In genomic region chr3:126493051-126493450, GRCh38 we compare ENCODE assay signal across 28 cellular contexts. TPM values are rescaled to one million over a fixed set of nuclear protein-coding genes. Genes with fewer than 3 reads are reported as not detected.
DNase-seq lines count a peak whose midpoint lies in the region; ATAC-seq, FAIRE-seq and TF ChIP-seq lines count a peak whose summit lies in the region.
"Had no signal": no experiment of that assay in that cellular context is flagged by ENCODE, and none has a peak within 500 bp of the region (broad histone marks: within the 10 kb centered on the region; RNA-seq: fewer than 3 reads in every experiment).

No MANE protein-coding gene starts in this region.

- peak overlapping the region; percentile 61; the same call in 1 of the 2 replicates for H3K27ac ChIP-seq in BLaER1
- H3K27ac ChIP-seq in KMS-11 = no peak overlapping the region; the same call in 1 of the 2 replicates
- peak overlapping the region; percentile 44 for H3K27ac ChIP-seq in angular gyrus (ENCODE audit: low read depth, low read length)
- H3K27ac ChIP-seq in kidney (ENCODE audit: low read depth in 2 of 2, low read length in 2 of 2) = no peak overlapping the region
- H3K27ac ChIP-seq in gastrocnemius medialis = no peak overlapping the region
- H3K27ac ChIP-seq: PC-9, SJSA1 had no signal

- TF ChIP-seq CTCF in KMS-11 (conservative IDR thresholded peaks at IDR 0.05; ENCODE audit: low read depth, low read length) = no peak
- no peak for TF ChIP-seq CTCF in kidney (IDR thresholded peaks at IDR 0.05; ENCODE audit: borderline replicate concordance, extremely low read depth, insufficient read depth)
- no peak for TF ChIP-seq CTCF in gastrocnemius medialis (IDR thresholded peaks at IDR 0.05 in 4 of 5, conservative IDR thresholded peaks at IDR 0.05 in 1 of 5)

- H3K9me3 ChIP-seq in BLaER1 (no peaks in the 10 kb centered on the region), kidney (ENCODE audit: control insufficient read depth in 1 of 2, low read length in 2 of 2) (no peaks in the 10 kb centered on the region), gastrocnemius medialis (no peaks in the 10 kb centered on the region)
- H3K9me3 ChIP-seq: SJSA1 had no signal

- H3K79me2 ChIP-seq in KMS-11 (ENCODE audit: insufficient read depth, low read depth) = no peaks in the 10 kb centered on the region

- no peaks in the 10 kb centered on the region for H3K27me3 ChIP-seq in BLaER1
- H3K27me3 ChIP-seq in KMS-11 (ENCODE audit: insufficient read depth, low read depth) = no peaks in the 10 kb centered on the region
- no peaks in the 10 kb centered on the region for H3K27me3 ChIP-seq in gastrocnemius medialis
- H3K27me3 ChIP-seq: SJSA1 had no signal

- intact Hi-C loops in kidney (cut with DNase I) = no loop called here
- intact Hi-C loops in gastrocnemius medialis (cut with DNase I; ENCODE audit: low total_unique reads) = no loop called here

- H3K4me2 ChIP-seq in BLaER1 = peak overlapping the region; percentile 75
- H3K4me2 ChIP-seq in KMS-11 = no peak overlapping the region
- H3K4me2 ChIP-seq: PC-9 had no signal

- FAIRE-seq in kidney (lab: Jason Lieb, UNC) = no peak
- FAIRE-seq: A204.1, GM12891 had no signal

- H3K9ac ChIP-seq in BLaER1 (no peak overlapping the region), KMS-11 (no peak overlapping the region; the same call in 1 of the 2 replicates), kidney (ENCODE audit: low read length in 2 of 2) (no peak overlapping the region)

- in situ Hi-C loops in gastrocnemius medialis (cut with MboI; ENCODE audit: low sequenced_read_pairs in 4 of 4) = no loop called here

- H3K4me3 ChIP-seq in BLaER1 (no peak overlapping the region), KMS-11 (IDR thresholded peaks at IDR 0.05; ENCODE audit: insufficient read depth, low read depth, low read length) (no peak overlapping the region), kidney (ENCODE audit: low read length in 2 of 2) (no peak overlapping the region), gastrocnemius medialis (no peak overlapping the region)
- H3K4me3 ChIP-seq: PC-9, SJSA1 had no signal

- H3K36me3 ChIP-seq in BLaER1 (no peaks in the 10 kb centered on the region), KMS-11 (ENCODE audit: insufficient read depth) (no peaks in the 10 kb centered on the region), kidney (ENCODE audit: control insufficient read depth in 1 of 2, insufficient read depth in 2 of 2, low read length in 2 of 2) (no peaks in the 10 kb centered on the region), gastrocnemius medialis (no peaks in the 10 kb centered on the region)
- H3K36me3 ChIP-seq: SJSA1 had no signal

- TF ChIP-seq POLR2A in gastrocnemius medialis (IDR thresholded peaks at IDR 0.05) = no peak

- 0 out of 2 replicates have a peak overlapping the region, but pooled peaks have one; percentile 56 for H2AFZ ChIP-seq in KMS-11 (ENCODE audit: low read depth)
- H2AFZ ChIP-seq: PC-9 had no signal

- no peaks in the 10 kb centered on the region for H4K20me1 ChIP-seq in BLaER1
- no peaks in the 10 kb centered on the region for H4K20me1 ChIP-seq in KMS-11 (ENCODE audit: insufficient read depth)

- ATAC-seq in gastrocnemius medialis = no peak
- ATAC-seq: Right ventricle myocardium inferior, T-cell had no signal

- H3K4me1 ChIP-seq in BLaER1 (peaks cover 98% of the 10 kb centered on the region), KMS-11 (ENCODE audit: low read depth, poor library complexity, severe bottlenecking) (peaks cover 18% of the 10 kb centered on the region), kidney (ENCODE audit: control insufficient read depth in 1 of 2, insufficient read depth in 1 of 2, low read depth in 1 of 2, low read length in 2 of 2) (no peaks in the 10 kb centered on the region), gastrocnemius medialis (peaks cover 0 to 15% of the 10 kb centered on the region in 2 donors)
- H3K4me1 ChIP-seq: SJSA1 had no signal

- peak; percentile 21 for DNase-seq in kidney
- no peak for DNase-seq in NCI-H187 treated with DMSO at 0.1 percent for 48 hours (lab: John Stamatoyannopoulos, UW)
- no peak for DNase-seq in epidermal melanocyte (ENCODE audit: insufficient read length, low spot score)
- no peak for DNase-seq in gastrocnemius medialis
- no peak for DNase-seq in LoVo (ENCODE audit: low spot score)
- DNase-seq: C1 segment of cervical spinal cord; CD4-positive, alpha-beta memory T cell; COR-L47; EL; GDM1; H7; NCI-H1436; NCI-H187; NCI-H2171 treated with DMSO at 0.1 percent for 48 hours; NCI-H774; PC-9; T-cell had no signal

RNA-seq across cellular contexts. Expression of gene ZXDC, which starts 17.4 kb away (rescaled TPM):
- total RNA-seq in kidney (44.8 TPM), gastrocnemius medialis (10 to 100 TPM; 40.9 to 54.2 (median 45.4) TPM)
- 11.4 TPM for polyA plus RNA-seq in kidney (ENCODE audit: insufficient read depth, low read depth, low replicate concordance)

RNA-seq across cellular contexts. Expression of gene UROC1, which starts 24.5 kb away (rescaled TPM):
- not detected for total RNA-seq in kidney
- polyA plus RNA-seq in kidney (ENCODE audit: insufficient read depth, low read depth, low replicate concordance) = not detected
- under 1 TPM in 2 of 4 donors, not detected in 2; 0.07 to 0.36 TPM for total RNA-seq in gastrocnemius medialis
- total RNA-seq: CD4-positive, alpha-beta memory T cell; H7; HT-29; MCF 10A; PC-9; Right ventricle myocardium inferior; RPMI7951; SJSA1 had no signal
- polyA plus RNA-seq: AG04450; CD4-positive, alpha-beta memory T cell had no signal

RNA-seq across cellular contexts. Expression of gene CHST13, which starts 30.9 kb away (rescaled TPM):
- total RNA-seq in kidney (3.3 TPM), gastrocnemius medialis (under 1 TPM in 1 of 4 donors, not detected in 3; 0.49 TPM)
- 7.0 TPM for polyA plus RNA-seq in kidney (ENCODE audit: insufficient read depth, low read depth, low replicate concordance)
- total RNA-seq: MCF 10A, RPMI7951, SJSA1 had no signal
- polyA plus RNA-seq: AG04450; CD4-positive, alpha-beta memory T cell had no signal

Comparison
In these comparisons a context has a peak if more than half of its experiments do, and no peak if none do; other contexts are left out.
1. H3K27ac ChIP-seq: peak in BLaER1 (single experiment) and angular gyrus (single experiment); none in KMS-11 (single experiment), kidney (0 of 2) and gastrocnemius medialis (0 of 4).